In the genomic region with DNA sequence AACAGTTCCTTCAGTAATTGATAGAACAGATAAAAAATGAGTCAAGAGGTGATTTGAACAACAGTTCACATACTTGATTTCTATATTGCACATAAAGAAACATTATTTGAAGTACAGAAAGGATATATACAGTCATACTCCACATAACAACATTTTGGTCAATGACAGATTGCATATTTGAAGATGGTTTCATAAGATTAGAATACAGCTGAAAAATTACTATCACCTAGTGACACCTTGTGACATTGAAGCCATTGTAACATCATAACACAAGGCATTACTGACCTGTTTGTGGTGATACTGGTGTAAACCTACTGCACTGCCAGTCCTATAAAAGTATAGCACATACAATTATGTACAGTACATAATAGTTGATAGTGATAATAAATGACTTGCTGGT, we compare ENCODE assay signal across 20 cellular contexts. TPM values are rescaled to one million over a fixed set of nuclear protein-coding genes. Genes with fewer than 3 reads are reported as not detected.
"Had no signal": no experiment of that assay in that cellular context is flagged by ENCODE, and none has a peak within 500 bp of the region (broad histone marks: within the 10 kb centered on the region; RNA-seq: fewer than 3 reads in every experiment).

No MANE protein-coding gene starts in this region.

- H3K9me3 ChIP-seq: esophagus squamous epithelium, left ventricle myocardium inferior, mucosa of descending colon, spleen, testis, transverse colon had no signal

- H3K4me3 Mint-ChIP-seq: activated B cell treated with CpG ODN at 0.5 μM for 24 hours; central memory CD8-positive, alpha-beta T cell; dendritic cell treated with granulocyte-macrophage colony-stimulating factor and Interleukin-4, amounts not matched to agents 40 ng/mL and 50 ng/mL, for 4 days; natural killer cell treated with Interleukin-12 subunit alpha and Interleukin-12 subunit beta and Interleukin-15 and Interleukin-18, amount 100 ng/mL, for 72 hours; T-helper 2 cell treated with Interferon-gamma antibody and Interleukin-4, amounts not matched to agents 5 μg/mL and 100 μg/mL, for 36 hours had no signal

- H3K4me3 ChIP-seq: esophagus squamous epithelium, left ventricle myocardium inferior, mucosa of descending colon, spleen, testis, transverse colon had no signal

- H3K36me3 ChIP-seq: esophagus squamous epithelium, left ventricle myocardium inferior, spleen, transverse colon had no signal

- ATAC-seq: mucosa of descending colon; natural killer cell treated with Interleukin-12 subunit alpha and Interleukin-12 subunit beta and Interleukin-15 and Interleukin-18, amount 100 ng/mL, for 72 hours; right cardiac atrium; stimulated activated naive CD8-positive, alpha-beta T cell treated with anti-CD3 and anti-CD28 coated beads, Interleukin-15, Interleukin-2, amounts not matched to agents 100 U/mL and 50 U/mL, for 24 hours had no signal

- DNase-seq: activated B cell treated with CpG ODN at 0.5 μM for 24 hours; activated CD4-positive, alpha-beta T cell treated with anti-CD3 and anti-CD28 coated beads, Interleukin-2, amount 50 U/mL, for 4 hours; activated naive CD4-positive, alpha-beta T cell; esophagus squamous epithelium; kidney glomerular epithelial cell; left ventricle myocardium inferior; mucosa of descending colon; posterior cingulate gyrus; right cardiac atrium; spleen; stimulated activated CD4-positive, alpha-beta T cell treated with anti-CD3 and anti-CD28 coated beads, Interleukin-2, amount 100 ng/mL, for 48 hours; stimulated activated naive CD8-positive, alpha-beta T cell treated with anti-CD3 and anti-CD28 coated beads, Interleukin-15, Interleukin-2, amounts not matched to agents 100 U/mL and 50 U/mL, for 24 hours; testis; transverse colon had no signal

- H3K9me3 Mint-ChIP-seq: activated B cell treated with CpG ODN at 0.5 μM for 24 hours; activated naive CD4-positive, alpha-beta T cell treated with anti-CD3 and anti-CD28 coated beads, Interleukin-2, amount 50 U/mL, for 72 hours; central memory CD8-positive, alpha-beta T cell; dendritic cell treated with granulocyte-macrophage colony-stimulating factor and Interleukin-4, amounts not matched to agents 40 ng/mL and 50 ng/mL, for 4 days; natural killer cell treated with Interleukin-12 subunit alpha and Interleukin-12 subunit beta and Interleukin-15 and Interleukin-18, amount 100 ng/mL, for 72 hours; T-helper 2 cell treated with Interferon-gamma antibody and Interleukin-4, amounts not matched to agents 5 μg/mL and 100 μg/mL, for 36 hours had no signal

- H3K27me3 Mint-ChIP-seq: dendritic cell treated with granulocyte-macrophage colony-stimulating factor and Interleukin-4, amounts not matched to agents 40 ng/mL and 50 ng/mL, for 4 days had no signal

- H3K27ac Mint-ChIP-seq: activated B cell treated with CpG ODN at 0.5 μM for 24 hours; activated naive CD4-positive, alpha-beta T cell treated with anti-CD3 and anti-CD28 coated beads, Interleukin-2, amount 50 U/mL, for 72 hours; dendritic cell treated with granulocyte-macrophage colony-stimulating factor and Interleukin-4, amounts not matched to agents 40 ng/mL and 50 ng/mL, for 4 days; natural killer cell treated with Interleukin-12 subunit alpha and Interleukin-12 subunit beta and Interleukin-15 and Interleukin-18, amount 100 ng/mL, for 72 hours; T-helper 2 cell treated with Interferon-gamma antibody and Interleukin-4, amounts not matched to agents 5 μg/mL and 100 μg/mL, for 36 hours had no signal

- H3K4me1 Mint-ChIP-seq: activated B cell treated with CpG ODN at 0.5 μM for 24 hours; central memory CD8-positive, alpha-beta T cell had no signal

- H3K27ac ChIP-seq: esophagus squamous epithelium, left ventricle myocardium inferior, spleen, testis, transverse colon had no signal

- H3K27me3 ChIP-seq: esophagus squamous epithelium, spleen, testis, transverse colon had no signal

- FAIRE-seq: bronchial epithelial cell had no signal

- H3K36me3 Mint-ChIP-seq: activated naive CD4-positive, alpha-beta T cell treated with anti-CD3 and anti-CD28 coated beads, Interleukin-2, amount 50 U/mL, for 72 hours; natural killer cell treated with Interleukin-12 subunit alpha and Interleukin-12 subunit beta and Interleukin-15 and Interleukin-18, amount 100 ng/mL, for 72 hours had no signal

- H3K4me1 ChIP-seq: esophagus squamous epithelium, spleen, testis, transverse colon had no signal

RNA-seq across cellular contexts. Expression of gene ABCC9, which starts 43.1 kb away (rescaled TPM):
- total RNA-seq: activated B cell treated with CpG ODN at 0.5 μM for 24 hours; activated naive CD4-positive, alpha-beta T cell treated with anti-CD3 and anti-CD28 coated beads, Interleukin-2, amount 50 U/mL, for 72 hours; natural killer cell treated with Interleukin-12 subunit alpha and Interleukin-12 subunit beta and Interleukin-15 and Interleukin-18, amount 100 ng/mL, for 72 hours had no signal
